Comparison of ENCODE assay signal across 33 cellular contexts in genomic region chr12:47602949-47603558, GRCh38.
DNase-seq lines count a peak whose midpoint lies in the region; ATAC-seq, FAIRE-seq and TF ChIP-seq lines count a peak whose summit lies in the region.
"Had no signal": no experiment of that assay in that cellular context is flagged by ENCODE, and none has a peak within 500 bp of the region (broad histone marks: within the 10 kb centered on the region; RNA-seq: fewer than 3 reads in every experiment).

No MANE protein-coding gene starts in this region.

- H3K9me3 ChIP-seq in mammary epithelial cell (replicated peaks; ENCODE audit: insufficient read depth, low read length) (peaks cover 3% of the 10 kb centered on the region), K562 (replicated peaks; ENCODE audit: control insufficient read depth, insufficient read depth, low read depth, low read length) (no peaks in the 10 kb centered on the region; the same call in 1 of the 2 replicates), keratinocyte (ENCODE audit: control insufficient read depth, low read depth, low read length) (no peaks in the 10 kb centered on the region), sigmoid colon (peaks cover 0 to 3% (median 0%) of the 10 kb centered on the region in 4 donors), Karpas-422 (ENCODE audit: low read length) (peaks cover 7% of the 10 kb centered on the region)
- H3K9me3 ChIP-seq: thyroid gland, uterus had no signal

- H3K27me3 ChIP-seq in mammary epithelial cell (ENCODE audit: insufficient read depth, low read length) (no peaks in the 10 kb centered on the region), K562 (ENCODE audit: control insufficient read depth in 2 of 2, insufficient read depth in 2 of 2, low read length in 2 of 2) (no peaks in the 10 kb centered on the region), keratinocyte (ENCODE audit: control insufficient read depth, extremely low read depth, insufficient read depth, low read length) (no peaks in the 10 kb centered on the region), sigmoid colon (no peaks in the 10 kb centered on the region), Karpas-422 (ENCODE audit: low read length) (no peaks in the 10 kb centered on the region)
- H3K27me3 ChIP-seq: thyroid gland, uterus had no signal

- no peaks in the 10 kb centered on the region for H3K27me3 Mint-ChIP-seq in MCF 10A (ENCODE audit: insufficient read depth, unreplicated experiment)
- H3K27me3 Mint-ChIP-seq: activated naive CD4-positive, alpha-beta T cell treated with anti-CD3 and anti-CD28 coated beads, Interleukin-2, amount 50 U/mL, for 24 hours; CD4-positive, alpha-beta T cell; dendritic cell treated with granulocyte-macrophage colony-stimulating factor and Interleukin-4, amounts not matched to agents 40 ng/mL and 50 ng/mL, for 4 days; stimulated activated naive CD8-positive, alpha-beta T cell treated with anti-CD3 and anti-CD28 coated beads, Interleukin-15, amount 100 ng/mL, for 72 hours had no signal

- no TSS peak for BruUV-seq in mammary epithelial cell (replicated peaks; lab: Mats Ljungman, UMichigan)
- BruUV-seq in MCF 10A (replicated peaks; lab: Mats Ljungman, UMichigan) = no TSS peak
- no TSS peak for BruUV-seq in K562 (replicated peaks; lab: Mats Ljungman, UMichigan)

- H3K4me3 Mint-ChIP-seq in MCF 10A (ENCODE audit: unreplicated experiment) = no peak overlapping the region
- H3K4me3 Mint-ChIP-seq: activated naive CD4-positive, alpha-beta T cell treated with anti-CD3 and anti-CD28 coated beads, Interleukin-2, amount 50 U/mL, for 24 hours; CD4-positive, alpha-beta T cell; dendritic cell treated with granulocyte-macrophage colony-stimulating factor and Interleukin-4, amounts not matched to agents 40 ng/mL and 50 ng/mL, for 4 days; neural crest cell; stimulated activated naive CD8-positive, alpha-beta T cell treated with anti-CD3 and anti-CD28 coated beads, Interleukin-15, amount 100 ng/mL, for 72 hours; T-helper 2 cell treated with Interferon-gamma antibody and Interleukin-4, amounts not matched to agents 5 μg/mL and 100 μg/mL, for 36 hours had no signal

- H3K79me2 ChIP-seq in mammary epithelial cell (ENCODE audit: insufficient read depth, low read length) (no peaks in the 10 kb centered on the region), K562 (ENCODE audit: control insufficient read depth, insufficient read depth, low read length) (no peaks in the 10 kb centered on the region), keratinocyte (ENCODE audit: control insufficient read depth, insufficient read depth, low read length) (no peaks in the 10 kb centered on the region), Karpas-422 (ENCODE audit: low read length) (no peaks in the 10 kb centered on the region)

- H3K4me1 ChIP-seq in mammary epithelial cell (ENCODE audit: insufficient read depth, low read length) = no peaks in the 10 kb centered on the region
- H3K4me1 ChIP-seq in K562 (replicated peaks in 1 of 2; ENCODE audit: control insufficient read depth in 2 of 2, insufficient read depth in 2 of 2, low read length in 2 of 2) = no peaks in the 10 kb centered on the region; a peak in 1 of 5 replicates
- H3K4me1 ChIP-seq in keratinocyte (ENCODE audit: control insufficient read depth, extremely low read depth, insufficient read depth, low read length) = peaks cover 9% of the 10 kb centered on the region
- H3K4me1 ChIP-seq in sigmoid colon = peaks cover 0 to 20% (median 10%) of the 10 kb centered on the region in 4 donors
- H3K4me1 ChIP-seq in Karpas-422 (ENCODE audit: low read length) = no peaks in the 10 kb centered on the region
- H3K4me1 ChIP-seq: thyroid gland, uterus had no signal

- H3K4me3 ChIP-seq in mammary epithelial cell (replicated peaks in 1 of 3; ENCODE audit: insufficient read depth in 1 of 3, low read depth in 2 of 3, low read length in 3 of 3) = no peak overlapping the region
- H3K4me3 ChIP-seq in K562 = no peak overlapping the region
- H3K4me3 ChIP-seq in keratinocyte (ENCODE audit: control insufficient read depth in 2 of 3, extremely low read depth in 1 of 3, insufficient read depth in 2 of 3, low read depth in 1 of 3, low read length in 3 of 3) = no peak overlapping the region
- H3K4me3 ChIP-seq in sigmoid colon = no peak overlapping the region
- no peak overlapping the region for H3K4me3 ChIP-seq in Karpas-422 (ENCODE audit: low read length)
- H3K4me3 ChIP-seq: GM12878, thyroid gland, uterus had no signal

- no peaks in the 10 kb centered on the region for H3K9me1 ChIP-seq in K562 (ENCODE audit: control insufficient read depth, insufficient read depth, low read length)
- H3K9me1 ChIP-seq in keratinocyte (ENCODE audit: control insufficient read depth, extremely low read depth, insufficient read depth, low read length) = no peaks in the 10 kb centered on the region

- POLR2A ChIA-PET in MCF 10A (lab: Yijun Ruan, JAX) = no interaction called here
- POLR2A ChIA-PET in K562 (lab: Yijun Ruan, JAX) = interaction anchor here (1.7 kb wide), 1 partner anchor 9 kb away, joined by 4 read pairs; no protein-coding TSS in a partner anchor

- ATAC-seq in K562 = peak; percentile 94
- ATAC-seq: GM12878; Panc1; stimulated activated naive CD8-positive, alpha-beta T cell treated with anti-CD3 and anti-CD28 coated beads, Interleukin-15, amount 100 ng/mL, for 72 hours had no signal

- H4K20me1 ChIP-seq in mammary epithelial cell (ENCODE audit: insufficient read depth, low read length) (no peaks in the 10 kb centered on the region), K562 (replicated peaks; ENCODE audit: control insufficient read depth, insufficient read depth, low read length) (no peaks in the 10 kb centered on the region), keratinocyte (ENCODE audit: control insufficient read depth, extremely low read depth, insufficient read depth, low read length) (no peaks in the 10 kb centered on the region), Karpas-422 (ENCODE audit: insufficient read depth, low read depth, low read length) (no peaks in the 10 kb centered on the region)

- H3K4me2 ChIP-seq in mammary epithelial cell (ENCODE audit: insufficient read depth, low read depth, low read length) (no peak overlapping the region), K562 (ENCODE audit: insufficient read depth, low read length) (peak overlapping the region; percentile 34; the same call in 1 of the 2 replicates), keratinocyte (ENCODE audit: control insufficient read depth, extremely low read depth, insufficient read depth, low read depth, low read length) (no peak overlapping the region), Karpas-422 (ENCODE audit: low read depth, low read length, poor library complexity, severe bottlenecking) (no peak overlapping the region)

- intact Hi-C loops in mammary epithelial cell (cut with micrococcal nuclease) (no loop called here), MCF 10A (cut with micrococcal nuclease) (no loop called here), K562 (cut with micrococcal nuclease) (no loop called here), sigmoid colon (cut with DNase I) (no loop called here)

- H3K27ac ChIP-seq in mammary epithelial cell (ENCODE audit: insufficient read depth, low read depth, low read length) = no peak overlapping the region
- no peak overlapping the region for H3K27ac ChIP-seq in K562 (ENCODE audit: extremely low read depth, low read depth, low read length)
- no peak overlapping the region for H3K27ac ChIP-seq in keratinocyte (ENCODE audit: control insufficient read depth, insufficient read depth, low read length)
- peak overlapping the region in 3 of 4 donors; percentile 49 to 64 (median 53) for H3K27ac ChIP-seq in sigmoid colon
- no peak overlapping the region for H3K27ac ChIP-seq in Karpas-422 (ENCODE audit: low read length)
- H3K27ac ChIP-seq: HL-60, thyroid gland, uterus had no signal

- H3K9ac ChIP-seq in mammary epithelial cell (ENCODE audit: insufficient read depth, low read length) = no peak overlapping the region
- H3K9ac ChIP-seq in K562 (ENCODE audit: insufficient read depth in 1 of 2, low read depth in 2 of 2, low read length in 2 of 2) = 0 out of 4 replicates have a peak overlapping the region, but pooled peaks of 1 of the 2 experiments have one; percentile 55
- H3K9ac ChIP-seq in keratinocyte (ENCODE audit: control insufficient read depth, extremely low read depth, insufficient read depth, low read length) = no peak overlapping the region
- no peak overlapping the region for H3K9ac ChIP-seq in Karpas-422 (ENCODE audit: low read length)

- peaks cover 9% of the 10 kb centered on the region for H3K4me1 Mint-ChIP-seq in MCF 10A (ENCODE audit: insufficient read depth, unreplicated experiment)
- H3K4me1 Mint-ChIP-seq: neural crest cell had no signal

- CTCF ChIA-PET in mammary epithelial cell (lab: Charles Lee; ENCODE audit: low non-redundant PET) = interaction anchor here (1.4 kb wide), 1 partner anchor 34 kb away, joined by 3 read pairs; no protein-coding TSS in a partner anchor
- CTCF ChIA-PET in MCF 10A (lab: Yijun Ruan, JAX) = interaction anchor here (1.3 kb wide), 1 partner anchor 11 kb away, joined by 4 read pairs; no protein-coding TSS in a partner anchor
- CTCF ChIA-PET in K562 (lab: Yijun Ruan, JAX; ENCODE audit: low intra/inter-chr PET ratio) = no interaction called here

- FAIRE-seq in K562 (lab: Jason Lieb, UNC) (peak; percentile 19), keratinocyte (lab: Jason Lieb, UNC) (no peak)
- FAIRE-seq: A204.1, D721Med, GM12878, kidney had no signal

- 17% methylated on average over 11 of the region's 11 CpGs for WGBS in mammary epithelial cell (ENCODE audit: low coverage, missing lambda C conversion rate)
- WGBS in K562 (ENCODE audit: insufficient coverage, low coverage, missing lambda C conversion rate) = 10% methylated on average over 11 of the region's 11 CpGs
- 80 to 88% methylated on average over 11 of the region's 11 CpGs for WGBS in sigmoid colon, 2 donors

- H3K9me3 Mint-ChIP-seq in MCF 10A (ENCODE audit: unreplicated experiment) = peaks cover 20% of the 10 kb centered on the region

- no peak for TF ChIP-seq EP300 in K562 (IDR thresholded peaks at IDR 0.05; ENCODE audit: low read length)
- TF ChIP-seq EP300 in sigmoid colon (IDR thresholded peaks at IDR 0.05) = no peak

- no peak overlapping the region for H3K27ac Mint-ChIP-seq in MCF 10A (ENCODE audit: low read depth, unreplicated experiment)
- H3K27ac Mint-ChIP-seq: activated naive CD4-positive, alpha-beta T cell treated with anti-CD3 and anti-CD28 coated beads, Interleukin-2, amount 50 U/mL, for 24 hours; activated T-helper 2 cell treated with anti-CD3 and anti-CD28 coated beads, Interferon-gamma antibody, Interleukin-2, Interleukin-4, amounts not matched to agents 10 μg/mL and 5 μg/mL and 100 μg/mL, durations not matched to agents 14 hours and 24 hours and 36 hours; CD4-positive, alpha-beta T cell; dendritic cell treated with granulocyte-macrophage colony-stimulating factor and Interleukin-4, amounts not matched to agents 40 ng/mL and 50 ng/mL, for 4 days; stimulated activated naive CD8-positive, alpha-beta T cell treated with anti-CD3 and anti-CD28 coated beads, Interleukin-15, amount 100 ng/mL, for 72 hours; T-helper 2 cell treated with Interferon-gamma antibody and Interleukin-4, amounts not matched to agents 5 μg/mL and 100 μg/mL, for 36 hours had no signal

- H3K36me3 ChIP-seq in mammary epithelial cell (ENCODE audit: insufficient read depth, low read length) (no peaks in the 10 kb centered on the region), K562 (ENCODE audit: control insufficient read depth, insufficient read depth, low read length) (no peaks in the 10 kb centered on the region), keratinocyte (ENCODE audit: control insufficient read depth in 2 of 2, extremely low read depth in 1 of 2, insufficient read depth in 2 of 2, low read length in 2 of 2) (no peaks in the 10 kb centered on the region), sigmoid colon (no peaks in the 10 kb centered on the region), Karpas-422 (ENCODE audit: insufficient read depth, low read length) (peaks cover 16% of the 10 kb centered on the region)
- H3K36me3 ChIP-seq: thyroid gland, uterus had no signal

- in situ Hi-C loops in mammary epithelial cell (cut with MboI; ENCODE audit: low sequenced_read_pairs in 2 of 2) (no loop called here), K562 (cut with MboI) (no loop called here)

- TF ChIP-seq CTCF in mammary epithelial cell (conservative IDR thresholded peaks at IDR 0.05 in 1 of 2, IDR thresholded peaks at IDR 0.05 in 1 of 2; ENCODE audit: extremely low read depth in 1 of 2, insufficient read depth in 1 of 2, low read depth in 1 of 2, low read length in 2 of 2) (peak; percentile 11 to 41), MCF 10A (IDR thresholded peaks at IDR 0.05; ENCODE audit: unreplicated experiment) (no peak), K562 (IDR thresholded peaks at IDR 0.05 in 2 of 3, conservative IDR thresholded peaks at IDR 0.05 in 1 of 3; ENCODE audit: insufficient read depth in 2 of 3, low read depth in 1 of 3, low read length in 3 of 3) (peak; percentile 50 to 82 (median 52); a peak in 5 of 6 replicates), keratinocyte (optimal IDR thresholded peaks at IDR 0.05 in 1 of 3, IDR thresholded peaks at IDR 0.05 in 1 of 3, conservative IDR thresholded peaks at IDR 0.05 in 1 of 3; ENCODE audit: extremely low read depth in 1 of 3, insufficient read depth in 2 of 3, low read length in 3 of 3) (peak; percentile 15 to 32 (median 32)), sigmoid colon (IDR thresholded peaks at IDR 0.05) (no peak)

- dilution Hi-C loops in mammary epithelial cell (cut with HindIII; ENCODE audit: low sequenced_read_pairs) (no loop called here), keratinocyte (cut with MboI; ENCODE audit: extremely low pct_ligation_motif_present, low sequenced_read_pairs) (no loop called here)

- peak in 1 of 2 experiments; percentile 26; a peak in 2 of 4 replicates for TF ChIP-seq RAD21 in K562 (CRISPR knock-in tag; conservative IDR thresholded peaks at IDR 0.05 in 1 of 2, IDR thresholded peaks at IDR 0.05 in 1 of 2)

- DNase-seq in mammary epithelial cell (no peak), MCF 10A (ENCODE audit: unreplicated experiment) (no peak), K562 (ENCODE audit: extremely low read depth in 1 of 4, low spot score in 3 of 4) (peak in 2 of 4 experiments; percentile 24 to 39), keratinocyte (ENCODE audit: low read depth, low spot score) (no peak), sigmoid colon (no peak), Karpas-422 (no peak), UCSD-AML1 (lab: John Stamatoyannopoulos, UW; ENCODE audit: unreplicated experiment) (no peak), occipital lobe (lab: John Stamatoyannopoulos, UW) (no peak)
- DNase-seq: activated CD4-positive, alpha-beta T cell treated with anti-CD3 and anti-CD28 coated beads for 4 hours; CD4-positive, alpha-beta T cell; glutamatergic neuron; H7; kidney; NCI-H1417 treated with DMSO at 0.1 percent for 48 hours; NCI-H2081 treated with DMSO at 0.1 percent for 48 hours; posterior cingulate gyrus; right cardiac atrium; Right ventricle myocardium superior; stimulated activated CD4-positive, alpha-beta T cell treated with anti-CD3 and anti-CD28 coated beads, Interleukin-12 subunit alpha, Interleukin-12 subunit beta, amount 100 ng/mL, for 4 hours; stimulated activated CD4-positive, alpha-beta T cell treated with anti-CD3 and anti-CD28 coated beads, Interleukin-2, amount 100 ng/mL, for 48 hours; stimulated activated naive CD8-positive, alpha-beta T cell treated with anti-CD3 and anti-CD28 coated beads, Interleukin-15, amount 100 ng/mL, for 72 hours; thyroid gland; uterus had no signal

- TF ChIP-seq POLR2A in K562 (conservative IDR thresholded peaks at IDR 0.05) (no peak), sigmoid colon (IDR thresholded peaks at IDR 0.05) (no peak)

- no peaks in the 10 kb centered on the region for H3K36me3 Mint-ChIP-seq in MCF 10A (ENCODE audit: insufficient read depth, unreplicated experiment)

- H3K9me2 ChIP-seq in Karpas-422 (replicated peaks; ENCODE audit: insufficient read depth, low read length) = no peaks in the 10 kb centered on the region

- H2AFZ ChIP-seq in mammary epithelial cell (ENCODE audit: low read depth, low read length) (no peak overlapping the region), K562 (ENCODE audit: low read depth, low read length) (peak overlapping the region; percentile 43; the same call in 1 of the 2 replicates), keratinocyte (ENCODE audit: control insufficient read depth, low read length) (no peak overlapping the region), Karpas-422 (ENCODE audit: low read length) (no peak overlapping the region)

Comparison
In these comparisons a context has a peak if more than half of its experiments do, and no peak if none do; other contexts are left out.
1. CTCF ChIP-seq: peak in mammary epithelial cell (2 of 2), K562 (3 of 3) and keratinocyte (3 of 3); none in MCF 10A (single experiment) and sigmoid colon (0 of 4).
2. H3K27ac ChIP-seq: peak in sigmoid colon (3 of 4); none in mammary epithelial cell (single experiment), K562 (single experiment), keratinocyte (single experiment) and Karpas-422 (single experiment).